1 cellular context compared by ENCODE assay signal in the genomic region with DNA sequence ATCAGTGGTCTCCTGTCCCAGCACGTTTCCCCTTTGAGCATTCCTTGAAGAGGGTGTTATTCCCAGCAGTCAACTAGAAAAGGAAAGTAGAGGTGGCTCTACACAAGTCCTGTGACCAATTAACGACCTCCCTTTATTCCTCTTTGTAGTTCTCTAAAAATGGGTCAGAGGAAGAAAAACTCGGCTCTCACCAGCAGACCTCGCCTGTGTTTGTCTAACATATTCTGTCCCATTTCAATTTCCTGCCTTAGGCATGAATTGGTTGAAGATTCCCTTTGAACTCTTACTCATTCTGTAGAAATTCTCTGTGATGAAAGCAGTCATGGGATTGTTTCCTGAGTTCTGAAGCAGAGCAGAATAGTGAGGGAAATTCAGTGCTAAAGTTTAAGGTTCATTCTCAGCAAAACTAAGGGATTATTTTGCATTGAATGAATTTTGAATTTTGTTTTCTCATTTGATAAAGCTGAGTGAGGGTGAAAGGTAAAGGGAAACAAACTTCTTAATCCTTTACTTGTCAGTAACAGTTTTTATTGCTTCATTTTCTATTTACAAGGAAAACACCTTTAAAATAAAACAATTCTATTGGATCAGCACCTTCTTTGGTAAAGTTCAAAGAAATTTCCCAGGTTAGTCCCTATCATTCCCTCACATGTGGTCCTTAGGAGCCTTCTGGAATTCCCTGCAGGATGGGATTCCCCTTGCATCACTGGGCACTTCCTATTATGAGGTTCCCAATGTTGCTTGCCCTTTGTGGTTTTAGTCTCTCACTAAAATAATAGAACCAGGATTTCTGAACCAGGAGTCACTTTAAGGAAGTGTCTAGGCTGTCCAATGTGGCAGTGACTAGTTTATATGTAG.
TF ChIP-seq lines count a peak whose summit lies in the region.

No MANE protein-coding gene starts in this region.

TF ChIP-seq in HepG2, 621 proteins besides CTCF, POLR2A, EP300 and RAD21 (continued from another document and continues in another):
- TF ChIP-seq, protein P1, sequence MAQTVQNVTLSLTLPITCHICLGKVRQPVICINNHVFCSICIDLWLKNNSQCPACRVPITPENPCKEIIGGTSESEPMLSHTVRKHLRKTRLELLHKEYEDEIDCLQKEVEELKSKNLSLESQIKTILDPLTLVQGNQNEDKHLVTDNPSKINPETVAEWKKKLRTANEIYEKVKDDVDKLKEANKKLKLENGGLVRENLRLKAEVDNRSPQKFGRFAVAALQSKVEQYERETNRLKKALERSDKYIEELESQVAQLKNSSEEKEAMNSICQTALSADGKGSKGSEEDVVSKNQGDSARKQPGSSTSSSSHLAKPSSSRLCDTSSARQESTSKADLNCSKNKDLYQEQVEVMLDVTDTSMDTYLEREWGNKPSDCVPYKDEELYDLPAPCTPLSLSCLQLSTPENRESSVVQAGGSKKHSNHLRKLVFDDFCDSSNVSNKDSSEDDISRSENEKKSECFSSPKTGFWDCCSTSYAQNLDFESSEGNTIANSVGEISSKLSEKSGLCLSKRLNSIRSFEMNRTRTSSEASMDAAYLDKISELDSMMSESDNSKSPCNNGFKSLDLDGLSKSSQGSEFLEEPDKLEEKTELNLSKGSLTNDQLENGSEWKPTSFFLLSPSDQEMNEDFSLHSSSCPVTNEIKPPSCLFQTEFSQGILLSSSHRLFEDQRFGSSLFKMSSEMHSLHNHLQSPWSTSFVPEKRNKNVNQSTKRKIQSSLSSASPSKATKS (CRISPR knock-in tag; IDR thresholded peaks at IDR 0.05), result no peak
- TF ChIP-seq ZNF496 (CRISPR knock-in tag; IDR thresholded peaks at IDR 0.05; ENCODE audit: insufficient replicate concordance) (no peak), TCF7L2 (IDR thresholded peaks at IDR 0.05; ENCODE audit: low read depth, low read length) (no peak; the same call in 1 of the 2 replicates), ZNF382 (CRISPR knock-in tag; IDR thresholded peaks at IDR 0.05; ENCODE audit: borderline replicate concordance) (no peak), KAT7 (CRISPR knock-in tag; IDR thresholded peaks at IDR 0.05; ENCODE audit: borderline replicate concordance) (0 out of 2 replicates have a peak, but pooled peaks have one; percentile 33), ZNF335 (CRISPR knock-in tag; IDR thresholded peaks at IDR 0.05) (peak; percentile 83; the same call in 1 of the 2 replicates), ZNF564 (CRISPR knock-in tag; IDR thresholded peaks at IDR 0.05) (peak; percentile 73; the same call in 1 of the 2 replicates), HCFC1 (IDR thresholded peaks at IDR 0.05; ENCODE audit: low read depth, low read length) (no peak), NCOA1 (CRISPR knock-in tag; IDR thresholded peaks at IDR 0.05) (no peak), KAT8 (CRISPR knock-in tag; IDR thresholded peaks at IDR 0.05) (peak; percentile 86), ZNF776 (CRISPR knock-in tag; IDR thresholded peaks at IDR 0.05) (no peak), ZNF747 (CRISPR knock-in tag; IDR thresholded peaks at IDR 0.05; ENCODE audit: borderline replicate concordance) (no peak), KDM5A (IDR thresholded peaks at IDR 0.05; ENCODE audit: borderline replicate concordance, low read length) (no peak), SMAD9 (CRISPR knock-in tag; IDR thresholded peaks at IDR 0.05) (no peak), NFYC (CRISPR knock-in tag; IDR thresholded peaks at IDR 0.05) (peak; percentile 49), FOXK2 (IDR thresholded peaks at IDR 0.05) (no peak), ZNF598 (CRISPR knock-in tag; IDR thresholded peaks at IDR 0.05; ENCODE audit: borderline replicate concordance) (no peak), THAP11 (CRISPR knock-in tag; IDR thresholded peaks at IDR 0.05) (peak; percentile 60), ATF7-NPFF (CRISPR knock-in tag; IDR thresholded peaks at IDR 0.05; ENCODE audit: low read depth) (no peak), SMC3 (IDR thresholded peaks at IDR 0.05; ENCODE audit: low read length) (peak; percentile 12; the same call in 1 of the 2 replicates), KLF15 (CRISPR knock-in tag; IDR thresholded peaks at IDR 0.05; ENCODE audit: borderline replicate concordance) (no peak), FOXC1 (CRISPR knock-in tag; IDR thresholded peaks at IDR 0.05; ENCODE audit: borderline replicate concordance) (no peak), SRSF1 (optimal IDR thresholded peaks at IDR 0.05; ENCODE audit: low read depth, low read length) (no peak), ZNF552 (CRISPR knock-in tag; IDR thresholded peaks at IDR 0.05; ENCODE audit: borderline replicate concordance) (no peak), DMAP1 (CRISPR knock-in tag; IDR thresholded peaks at IDR 0.05) (peak; percentile 69), ZNF556 (CRISPR knock-in tag; IDR thresholded peaks at IDR 0.05; ENCODE audit: borderline replicate concordance) (peak; percentile 54; the same call in 1 of the 2 replicates), ZNF547 (CRISPR knock-in tag; IDR thresholded peaks at IDR 0.05) (no peak), FOSL2 (CRISPR knock-in tag; IDR thresholded peaks at IDR 0.05) (peak; percentile 96), CCAR2 (optimal IDR thresholded peaks at IDR 0.05; ENCODE audit: low read depth, low read length) (no peak), SMARCC2 (IDR thresholded peaks at IDR 0.05) (peak; percentile 84), NAIF1 (CRISPR knock-in tag; IDR thresholded peaks at IDR 0.05; ENCODE audit: borderline replicate concordance) (peak; percentile 54; the same call in 1 of the 2 replicates), ZNF180 (CRISPR knock-in tag; IDR thresholded peaks at IDR 0.05; ENCODE audit: borderline replicate concordance, low read depth) (no peak)
- TF ChIP-seq, protein P2, sequence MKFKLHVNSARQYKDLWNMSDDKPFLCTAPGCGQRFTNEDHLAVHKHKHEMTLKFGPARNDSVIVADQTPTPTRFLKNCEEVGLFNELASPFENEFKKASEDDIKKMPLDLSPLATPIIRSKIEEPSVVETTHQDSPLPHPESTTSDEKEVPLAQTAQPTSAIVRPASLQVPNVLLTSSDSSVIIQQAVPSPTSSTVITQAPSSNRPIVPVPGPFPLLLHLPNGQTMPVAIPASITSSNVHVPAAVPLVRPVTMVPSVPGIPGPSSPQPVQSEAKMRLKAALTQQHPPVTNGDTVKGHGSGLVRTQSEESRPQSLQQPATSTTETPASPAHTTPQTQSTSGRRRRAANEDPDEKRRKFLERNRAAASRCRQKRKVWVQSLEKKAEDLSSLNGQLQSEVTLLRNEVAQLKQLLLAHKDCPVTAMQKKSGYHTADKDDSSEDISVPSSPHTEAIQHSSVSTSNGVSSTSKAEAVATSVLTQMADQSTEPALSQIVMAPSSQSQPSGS (CRISPR knock-in tag; IDR thresholded peaks at IDR 0.05), result 0 out of 2 replicates have a peak, but pooled peaks have one; percentile 71
- TF ChIP-seq, protein P3, sequence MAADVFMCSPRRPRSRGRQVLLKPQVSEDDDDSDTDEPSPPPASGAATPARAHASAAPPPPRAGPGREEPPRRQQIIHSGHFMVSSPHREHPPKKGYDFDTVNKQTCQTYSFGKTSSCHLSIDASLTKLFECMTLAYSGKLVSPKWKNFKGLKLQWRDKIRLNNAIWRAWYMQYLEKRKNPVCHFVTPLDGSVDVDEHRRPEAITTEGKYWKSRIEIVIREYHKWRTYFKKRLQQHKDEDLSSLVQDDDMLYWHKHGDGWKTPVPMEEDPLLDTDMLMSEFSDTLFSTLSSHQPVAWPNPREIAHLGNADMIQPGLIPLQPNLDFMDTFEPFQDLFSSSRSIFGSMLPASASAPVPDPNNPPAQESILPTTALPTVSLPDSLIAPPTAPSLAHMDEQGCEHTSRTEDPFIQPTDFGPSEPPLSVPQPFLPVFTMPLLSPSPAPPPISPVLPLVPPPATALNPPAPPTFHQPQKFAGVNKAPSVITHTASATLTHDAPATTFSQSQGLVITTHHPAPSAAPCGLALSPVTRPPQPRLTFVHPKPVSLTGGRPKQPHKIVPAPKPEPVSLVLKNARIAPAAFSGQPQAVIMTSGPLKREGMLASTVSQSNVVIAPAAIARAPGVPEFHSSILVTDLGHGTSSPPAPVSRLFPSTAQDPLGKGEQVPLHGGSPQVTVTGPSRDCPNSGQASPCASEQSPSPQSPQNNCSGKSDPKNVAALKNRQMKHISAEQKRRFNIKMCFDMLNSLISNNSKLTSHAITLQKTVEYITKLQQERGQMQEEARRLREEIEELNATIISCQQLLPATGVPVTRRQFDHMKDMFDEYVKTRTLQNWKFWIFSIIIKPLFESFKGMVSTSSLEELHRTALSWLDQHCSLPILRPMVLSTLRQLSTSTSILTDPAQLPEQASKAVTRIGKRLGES (CRISPR knock-in tag; IDR thresholded peaks at IDR 0.05; ENCODE audit: borderline replicate concordance), result no peak
- TF ChIP-seq, protein P4, sequence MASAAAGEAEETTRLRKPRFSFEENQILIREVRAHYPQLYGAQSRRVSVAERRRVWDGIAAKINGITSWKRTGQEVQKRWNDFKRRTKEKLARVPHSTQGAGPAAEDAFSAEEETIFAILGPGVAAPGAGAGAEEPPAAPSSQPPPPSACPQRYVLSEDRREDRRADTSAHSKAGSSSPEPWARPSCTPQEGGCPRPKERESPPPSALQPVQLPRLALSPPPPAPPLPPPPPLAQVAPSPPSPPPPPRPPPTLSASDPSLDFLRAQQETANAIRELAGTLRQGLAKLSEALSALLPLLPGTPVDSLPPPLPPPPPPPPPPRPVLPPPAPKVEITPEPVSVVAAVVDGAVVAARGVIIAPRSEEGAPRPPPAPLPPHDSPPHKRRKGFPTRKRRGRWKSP (CRISPR knock-in tag; IDR thresholded peaks at IDR 0.05), result no peak
- TF ChIP-seq, protein P5, sequence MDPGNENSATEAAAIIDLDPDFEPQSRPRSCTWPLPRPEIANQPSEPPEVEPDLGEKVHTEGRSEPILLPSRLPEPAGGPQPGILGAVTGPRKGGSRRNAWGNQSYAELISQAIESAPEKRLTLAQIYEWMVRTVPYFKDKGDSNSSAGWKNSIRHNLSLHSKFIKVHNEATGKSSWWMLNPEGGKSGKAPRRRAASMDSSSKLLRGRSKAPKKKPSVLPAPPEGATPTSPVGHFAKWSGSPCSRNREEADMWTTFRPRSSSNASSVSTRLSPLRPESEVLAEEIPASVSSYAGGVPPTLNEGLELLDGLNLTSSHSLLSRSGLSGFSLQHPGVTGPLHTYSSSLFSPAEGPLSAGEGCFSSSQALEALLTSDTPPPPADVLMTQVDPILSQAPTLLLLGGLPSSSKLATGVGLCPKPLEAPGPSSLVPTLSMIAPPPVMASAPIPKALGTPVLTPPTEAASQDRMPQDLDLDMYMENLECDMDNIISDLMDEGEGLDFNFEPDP (CRISPR knock-in tag; conservative IDR thresholded peaks at IDR 0.05), result no peak
- TF ChIP-seq, protein P6, sequence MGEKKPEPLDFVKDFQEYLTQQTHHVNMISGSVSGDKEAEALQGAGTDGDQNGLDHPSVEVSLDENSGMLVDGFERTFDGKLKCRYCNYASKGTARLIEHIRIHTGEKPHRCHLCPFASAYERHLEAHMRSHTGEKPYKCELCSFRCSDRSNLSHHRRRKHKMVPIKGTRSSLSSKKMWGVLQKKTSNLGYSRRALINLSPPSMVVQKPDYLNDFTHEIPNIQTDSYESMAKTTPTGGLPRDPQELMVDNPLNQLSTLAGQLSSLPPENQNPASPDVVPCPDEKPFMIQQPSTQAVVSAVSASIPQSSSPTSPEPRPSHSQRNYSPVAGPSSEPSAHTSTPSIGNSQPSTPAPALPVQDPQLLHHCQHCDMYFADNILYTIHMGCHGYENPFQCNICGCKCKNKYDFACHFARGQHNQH (CRISPR knock-in tag; IDR thresholded peaks at IDR 0.05), result peak; percentile 64; the same call in 1 of the 2 replicates
- TF ChIP-seq, protein P7, sequence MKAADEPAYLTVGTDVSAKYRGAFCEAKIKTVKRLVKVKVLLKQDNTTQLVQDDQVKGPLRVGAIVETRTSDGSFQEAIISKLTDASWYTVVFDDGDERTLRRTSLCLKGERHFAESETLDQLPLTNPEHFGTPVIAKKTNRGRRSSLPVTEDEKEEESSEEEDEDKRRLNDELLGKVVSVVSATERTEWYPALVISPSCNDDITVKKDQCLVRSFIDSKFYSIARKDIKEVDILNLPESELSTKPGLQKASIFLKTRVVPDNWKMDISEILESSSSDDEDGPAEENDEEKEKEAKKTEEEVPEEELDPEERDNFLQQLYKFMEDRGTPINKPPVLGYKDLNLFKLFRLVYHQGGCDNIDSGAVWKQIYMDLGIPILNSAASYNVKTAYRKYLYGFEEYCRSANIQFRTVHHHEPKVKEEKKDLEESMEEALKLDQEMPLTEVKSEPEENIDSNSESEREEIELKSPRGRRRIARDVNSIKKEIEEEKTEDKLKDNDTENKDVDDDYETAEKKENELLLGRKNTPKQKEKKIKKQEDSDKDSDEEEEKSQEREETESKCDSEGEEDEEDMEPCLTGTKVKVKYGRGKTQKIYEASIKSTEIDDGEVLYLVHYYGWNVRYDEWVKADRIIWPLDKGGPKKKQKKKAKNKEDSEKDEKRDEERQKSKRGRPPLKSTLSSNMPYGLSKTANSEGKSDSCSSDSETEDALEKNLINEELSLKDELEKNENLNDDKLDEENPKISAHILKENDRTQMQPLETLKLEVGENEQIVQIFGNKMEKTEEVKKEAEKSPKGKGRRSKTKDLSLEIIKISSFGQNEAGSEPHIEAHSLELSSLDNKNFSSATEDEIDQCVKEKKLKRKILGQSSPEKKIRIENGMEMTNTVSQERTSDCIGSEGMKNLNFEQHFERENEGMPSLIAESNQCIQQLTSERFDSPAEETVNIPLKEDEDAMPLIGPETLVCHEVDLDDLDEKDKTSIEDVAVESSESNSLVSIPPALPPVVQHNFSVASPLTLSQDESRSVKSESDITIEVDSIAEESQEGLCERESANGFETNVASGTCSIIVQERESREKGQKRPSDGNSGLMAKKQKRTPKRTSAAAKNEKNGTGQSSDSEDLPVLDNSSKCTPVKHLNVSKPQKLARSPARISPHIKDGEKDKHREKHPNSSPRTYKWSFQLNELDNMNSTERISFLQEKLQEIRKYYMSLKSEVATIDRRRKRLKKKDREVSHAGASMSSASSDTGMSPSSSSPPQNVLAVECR (CRISPR knock-in tag; IDR thresholded peaks at IDR 0.05; ENCODE audit: borderline replicate concordance), result peak; percentile 27; the same call in 1 of the 2 replicates
- TF ChIP-seq, protein P8, sequence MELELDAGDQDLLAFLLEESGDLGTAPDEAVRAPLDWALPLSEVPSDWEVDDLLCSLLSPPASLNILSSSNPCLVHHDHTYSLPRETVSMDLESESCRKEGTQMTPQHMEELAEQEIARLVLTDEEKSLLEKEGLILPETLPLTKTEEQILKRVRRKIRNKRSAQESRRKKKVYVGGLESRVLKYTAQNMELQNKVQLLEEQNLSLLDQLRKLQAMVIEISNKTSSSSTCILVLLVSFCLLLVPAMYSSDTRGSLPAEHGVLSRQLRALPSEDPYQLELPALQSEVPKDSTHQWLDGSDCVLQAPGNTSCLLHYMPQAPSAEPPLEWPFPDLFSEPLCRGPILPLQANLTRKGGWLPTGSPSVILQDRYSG (CRISPR knock-in tag; IDR thresholded peaks at IDR 0.05), result no peak
- TF ChIP-seq, protein P9, sequence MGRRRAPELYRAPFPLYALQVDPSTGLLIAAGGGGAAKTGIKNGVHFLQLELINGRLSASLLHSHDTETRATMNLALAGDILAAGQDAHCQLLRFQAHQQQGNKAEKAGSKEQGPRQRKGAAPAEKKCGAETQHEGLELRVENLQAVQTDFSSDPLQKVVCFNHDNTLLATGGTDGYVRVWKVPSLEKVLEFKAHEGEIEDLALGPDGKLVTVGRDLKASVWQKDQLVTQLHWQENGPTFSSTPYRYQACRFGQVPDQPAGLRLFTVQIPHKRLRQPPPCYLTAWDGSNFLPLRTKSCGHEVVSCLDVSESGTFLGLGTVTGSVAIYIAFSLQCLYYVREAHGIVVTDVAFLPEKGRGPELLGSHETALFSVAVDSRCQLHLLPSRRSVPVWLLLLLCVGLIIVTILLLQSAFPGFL (CRISPR knock-in tag; IDR thresholded peaks at IDR 0.05), result no peak
- TF ChIP-seq, protein P10, sequence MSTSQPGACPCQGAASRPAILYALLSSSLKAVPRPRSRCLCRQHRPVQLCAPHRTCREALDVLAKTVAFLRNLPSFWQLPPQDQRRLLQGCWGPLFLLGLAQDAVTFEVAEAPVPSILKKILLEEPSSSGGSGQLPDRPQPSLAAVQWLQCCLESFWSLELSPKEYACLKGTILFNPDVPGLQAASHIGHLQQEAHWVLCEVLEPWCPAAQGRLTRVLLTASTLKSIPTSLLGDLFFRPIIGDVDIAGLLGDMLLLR (CRISPR knock-in tag; IDR thresholded peaks at IDR 0.05), result no peak
